13 cellular contexts compared by ENCODE assay signal in the genomic region with DNA sequence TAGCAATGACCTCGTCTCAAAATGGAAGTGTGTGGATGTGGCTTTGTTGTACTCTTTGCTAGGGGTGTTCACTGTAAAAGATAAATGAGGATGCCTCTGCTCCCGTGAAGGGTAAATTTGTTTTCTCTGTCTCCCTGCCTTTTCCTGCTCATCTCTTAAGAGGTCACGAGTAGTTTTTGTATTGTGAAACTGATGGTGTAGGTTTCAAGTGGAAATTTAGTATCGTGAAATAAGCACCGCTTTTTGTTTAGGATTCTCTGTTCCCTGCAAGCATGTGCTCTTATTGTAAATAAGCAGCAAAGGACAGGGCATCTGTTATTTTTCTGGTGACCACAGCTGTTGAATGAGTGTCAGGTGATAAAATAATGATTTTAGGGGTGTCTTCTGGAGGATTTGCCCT.
DNase-seq lines count a peak whose midpoint lies in the region; ATAC-seq, FAIRE-seq and TF ChIP-seq lines count a peak whose summit lies in the region.
"Had no signal": no experiment of that assay in that cellular context is flagged by ENCODE, and none has a peak within 500 bp of the region (broad histone marks: within the 10 kb centered on the region; RNA-seq: fewer than 3 reads in every experiment).

No MANE protein-coding gene starts in this region.

- no peaks in the 10 kb centered on the region for H3K23me2 ChIP-seq in H1 (ENCODE audit: low read depth, low read length)

- H3K4me1 Mint-ChIP-seq in osteocyte (ENCODE audit: unreplicated experiment) (peaks cover 34% of the 10 kb centered on the region), immature natural killer cell (no peaks in the 10 kb centered on the region)

- peak overlapping the region; percentile 88 for H2BK120ac ChIP-seq in IMR-90 (ENCODE audit: low read depth, low read length)
- no peak overlapping the region for H2BK120ac ChIP-seq in H1 (replicated peaks; ENCODE audit: low read depth, low read length)

- 40% methylated on average over 1 of the region's 5 CpGs; no CpG with 5 or more reads in 1 of the 2 experiments for WGBS in IMR-90 (ENCODE audit: extremely low coverage in 2 of 2, insufficient read length in 1 of 2), 2 experiments
- WGBS in H1 (ENCODE audit: extremely low coverage in 1 of 2, insufficient coverage in 1 of 2, insufficient read length in 1 of 2, insufficient replicate concordance in 2 of 2, low coverage in 1 of 2, low lambda C conversion rate in 2 of 2, missing lambda C conversion rate in 1 of 2), 2 experiments: 94% methylated on average over 4 of the region's 5 CpGs; no CpG with 5 or more reads in 1 of the 2 experiments

- no peak for TF ChIP-seq EP300 in H1 (IDR thresholded peaks at IDR 0.05; ENCODE audit: borderline replicate concordance in 1 of 2, low read depth in 2 of 2, low read length in 2 of 2)

- H2BK20ac ChIP-seq in IMR-90 (ENCODE audit: low read depth, low read length) (peak overlapping the region; percentile 92; the same call in 1 of the 2 replicates), H1 (ENCODE audit: low read length) (no peak overlapping the region)

- H3K27ac ChIP-seq in IMR-90 (ENCODE audit: insufficient read depth, low read length) (peak overlapping the region; percentile 89; the same call in 1 of the 2 replicates), OCI-LY3 (ENCODE audit: low read length) (no peak overlapping the region), H1 (ENCODE audit: low read depth, low read length) (no peak overlapping the region)
- H3K27ac ChIP-seq: neutrophil had no signal

- H3K36me3 Mint-ChIP-seq in osteocyte (ENCODE audit: unreplicated experiment) (no peaks in the 10 kb centered on the region), immature natural killer cell (no peaks in the 10 kb centered on the region)

- no peaks in the 10 kb centered on the region for H3K36me3 ChIP-seq in IMR-90 (ENCODE audit: control insufficient read depth, insufficient read depth, low read length)
- no peaks in the 10 kb centered on the region for H3K36me3 ChIP-seq in OCI-LY3 (replicated peaks; ENCODE audit: low read depth, low read length)
- H3K36me3 ChIP-seq in H1 (ENCODE audit: control insufficient read depth in 2 of 4, insufficient read depth in 4 of 4, low read length in 3 of 4): no peaks in the 10 kb centered on the region
- H3K36me3 ChIP-seq: neutrophil had no signal

- H4K8ac ChIP-seq in IMR-90 (ENCODE audit: low read depth in 2 of 2, low read length in 2 of 2) (peak overlapping the region; percentile 35 to 78; a peak in 3 of 4 replicates), H1 (ENCODE audit: extremely low read depth, insufficient read depth, low read length) (no peak overlapping the region)

- H3K18ac ChIP-seq in IMR-90 (ENCODE audit: low read depth, low read length) (peak overlapping the region; percentile 92), H1 (ENCODE audit: extremely low read depth, low read length) (no peak overlapping the region)

- FAIRE-seq in H1 (lab: Jason Lieb, UNC): no peak

- H4K20me1 ChIP-seq in IMR-90 (ENCODE audit: insufficient read depth, low read length) (no peaks in the 10 kb centered on the region), OCI-LY3 (ENCODE audit: insufficient read depth, low read length) (no peaks in the 10 kb centered on the region), H1 (replicated peaks in 1 of 2; ENCODE audit: control insufficient read depth in 1 of 2, insufficient read depth in 2 of 2, low read length in 2 of 2) (no peaks in the 10 kb centered on the region)

- H3K14ac ChIP-seq in IMR-90 (replicated peaks; ENCODE audit: low read depth, low read length) (peak overlapping the region; percentile 78), H1 (ENCODE audit: insufficient read length) (no peak overlapping the region)

- H3K27me3 Mint-ChIP-seq in osteocyte (ENCODE audit: unreplicated experiment) (no peaks in the 10 kb centered on the region), immature natural killer cell (ENCODE audit: low read depth in 3 of 3) (peaks cover 0 to 15% (median 0%) of the 10 kb centered on the region in 3 donors)

- CTCF ChIA-PET in IMR-90 (lab: Yijun Ruan, JAX) (interaction anchor here (0.6 to 1.7 kb wide), 3 partner anchors 9 to 1175 kb away, joined by 4 to 7 read pairs (median 6); no protein-coding TSS in a partner anchor), H1 (lab: Charles Lee; ENCODE audit: partially characterized antibody) (interaction anchor here (0.5 to 2.5 kb wide), 12 partner anchors 9 to 1217 kb away, joined by 3 to 8 read pairs (median 4); no protein-coding TSS in a partner anchor)

- ATAC-seq in IMR-90 (ENCODE audit: low read depth) (no peak), HG02870 (IDR thresholded peaks at IDR 0.05; ENCODE audit: unreplicated experiment) (no peak), left lobe of liver (no peak)
- ATAC-seq: stimulated activated naive B cell treated with anti-CD40 and anti-IgM and Interleukin-4, amounts not matched to agents 10 μg/mL and 1 μg/mL and 100 μg/mL, for 72 hours had no signal

- H4K5ac ChIP-seq in IMR-90 (ENCODE audit: low read depth, low read length): peak overlapping the region; percentile 81
- no peak overlapping the region for H4K5ac ChIP-seq in H1 (ENCODE audit: insufficient read length, low read depth, low read length)

- no peak overlapping the region for H2AK9ac ChIP-seq in IMR-90 (replicated peaks; ENCODE audit: low read depth, low read length, poor library complexity)

- peaks cover 7% of the 10 kb centered on the region for H3K4me1 ChIP-seq in IMR-90 (ENCODE audit: control insufficient read depth, insufficient read depth, low read length)
- H3K4me1 ChIP-seq in OCI-LY3 (ENCODE audit: low read length): peaks cover 12% of the 10 kb centered on the region
- H3K4me1 ChIP-seq in H1 (replicated peaks in 1 of 4; ENCODE audit: control insufficient read depth in 3 of 4, insufficient read depth in 4 of 4, low read length in 3 of 4): peaks cover 0 to 4% (median 0%) of the 10 kb centered on the region in 4 experiments; a peak in 1 of 7 replicates

- H3K9ac ChIP-seq in IMR-90 (ENCODE audit: low read depth, low read length): no peak overlapping the region
- H3K9ac ChIP-seq in OCI-LY3 (ENCODE audit: low read length): no peak overlapping the region
- H3K9ac ChIP-seq in H1 (replicated peaks in 1 of 4; ENCODE audit: extremely low read depth in 1 of 4, low read depth in 3 of 4, low read length in 3 of 4): no peak overlapping the region

- intact Hi-C loops in IMR-90 (cut with micrococcal nuclease): loop anchor here (1.0 to 10.0 kb wide), 8 partner anchors 56 to 1480 kb away; no protein-coding TSS in a partner anchor

- no peaks in the 10 kb centered on the region for H3K79me1 ChIP-seq in IMR-90 (ENCODE audit: low read depth in 1 of 2, low read length in 2 of 2)
- H3K79me1 ChIP-seq in H1 (ENCODE audit: low read depth, low read length): no peaks in the 10 kb centered on the region

- H3K9me3 Mint-ChIP-seq in osteocyte (ENCODE audit: unreplicated experiment): no peaks in the 10 kb centered on the region
- H3K9me3 Mint-ChIP-seq in immature natural killer cell: no peaks in the 10 kb centered on the region
- H3K9me3 Mint-ChIP-seq: stimulated activated naive B cell treated with anti-CD40 and anti-IgM and Interleukin-4, amounts not matched to agents 10 μg/mL and 1 μg/mL and 100 μg/mL, for 72 hours had no signal

- H2BK12ac ChIP-seq in H1 (ENCODE audit: low read depth, low read length): no peak overlapping the region

- in situ Hi-C loops in IMR-90 (cut with MboI; ENCODE audit: low sequenced_read_pairs): no loop called here

- TF ChIP-seq POLR2A in IMR-90 (IDR thresholded peaks at IDR 0.05; ENCODE audit: low read depth, low read length): no peak
- no peak for TF ChIP-seq POLR2A in H1 (IDR thresholded peaks at IDR 0.05; ENCODE audit: control extremely low read depth in 1 of 2, low read depth in 2 of 2, low read length in 2 of 2)

- no peak overlapping the region for H3K4me3 Mint-ChIP-seq in osteocyte (ENCODE audit: unreplicated experiment)
- no peak overlapping the region for H3K4me3 Mint-ChIP-seq in immature natural killer cell
- H3K4me3 Mint-ChIP-seq: stimulated activated naive B cell treated with anti-CD40 and anti-IgM and Interleukin-4, amounts not matched to agents 10 μg/mL and 1 μg/mL and 100 μg/mL, for 72 hours had no signal

- H2BK5ac ChIP-seq in IMR-90 (ENCODE audit: low read depth, low read length, poor library complexity, severe bottlenecking): no peak overlapping the region
- H2BK5ac ChIP-seq in H1 (ENCODE audit: low read depth, low read length): peak overlapping the region; percentile 60; the same call in 1 of the 2 replicates

- H3K4me3 ChIP-seq in IMR-90 (ENCODE audit: insufficient read depth, low read depth, low read length) (no peak overlapping the region), OCI-LY3 (ENCODE audit: low read length) (no peak overlapping the region), H1 (ENCODE audit: extremely low read depth in 1 of 4, insufficient read depth in 2 of 4, low read depth in 3 of 4, low read length in 4 of 4) (no peak overlapping the region)
- H3K4me3 ChIP-seq: body of pancreas had no signal

- no peak overlapping the region for H3K56ac ChIP-seq in IMR-90 (ENCODE audit: extremely low read depth, insufficient read depth, low read length)
- H3K56ac ChIP-seq in H1 (replicated peaks; ENCODE audit: insufficient read length, low read depth, low read length): no peak overlapping the region

- peaks cover 5% of the 10 kb centered on the region; the same call in 1 of the 2 replicates for H3K9me1 ChIP-seq in IMR-90 (ENCODE audit: insufficient read depth, low read length)

- no TSS peak for BruUV-seq in IMR-90 (replicated peaks; lab: Mats Ljungman, UMichigan)

- peaks cover 1% of the 10 kb centered on the region; the same call in 1 of the 2 replicates for H3K27me3 ChIP-seq in IMR-90 (ENCODE audit: control insufficient read depth, insufficient read depth, low read length)
- no peaks in the 10 kb centered on the region for H3K27me3 ChIP-seq in OCI-LY3 (ENCODE audit: low read depth, low read length)
- no peaks in the 10 kb centered on the region for H3K27me3 ChIP-seq in H1 (replicated peaks in 1 of 4; ENCODE audit: control insufficient read depth in 3 of 4, extremely low read depth in 1 of 4, insufficient read depth in 3 of 4, low read length in 3 of 4)
- H3K27me3 ChIP-seq: body of pancreas, neutrophil had no signal

- H3K79me2 ChIP-seq in OCI-LY3 (ENCODE audit: low read length): no peaks in the 10 kb centered on the region
- no peaks in the 10 kb centered on the region for H3K79me2 ChIP-seq in H1 (ENCODE audit: control insufficient read depth in 1 of 2, insufficient read depth in 2 of 2, low read length in 2 of 2)

- TF ChIP-seq RAD21 in IMR-90 (IDR thresholded peaks at IDR 0.05; ENCODE audit: low read length): no peak
- TF ChIP-seq RAD21 in H1 (IDR thresholded peaks at IDR 0.05 in 1 of 2, conservative IDR thresholded peaks at IDR 0.05 in 1 of 2; ENCODE audit: low read depth in 2 of 2, low read length in 2 of 2): no peak

- peak overlapping the region; percentile 96 for H3K27ac Mint-ChIP-seq in osteocyte (ENCODE audit: unreplicated experiment)
- H3K27ac Mint-ChIP-seq in immature natural killer cell: no peak overlapping the region
- H3K27ac Mint-ChIP-seq: stimulated activated naive B cell treated with anti-CD40 and anti-IgM and Interleukin-4, amounts not matched to agents 10 μg/mL and 1 μg/mL and 100 μg/mL, for 72 hours had no signal

- H2BK15ac ChIP-seq in IMR-90 (ENCODE audit: low read depth, low read length): peak overlapping the region; percentile 37; the same call in 2 of the 3 replicates
- no peak overlapping the region for H2BK15ac ChIP-seq in H1 (ENCODE audit: low read length)

- peak overlapping the region; percentile 68 for H4K91ac ChIP-seq in IMR-90 (ENCODE audit: insufficient read depth, low read depth, low read length)
- H4K91ac ChIP-seq in H1 (replicated peaks; ENCODE audit: insufficient read length, low read length): no peak overlapping the region

- no peak overlapping the region for H2AK5ac ChIP-seq in IMR-90 (ENCODE audit: low read depth, low read length)
- H2AK5ac ChIP-seq in H1 (ENCODE audit: low read depth, low read length): no peak overlapping the region

- TF ChIP-seq CTCF in IMR-90 (conservative IDR thresholded peaks at IDR 0.05; ENCODE audit: low read depth, low read length) (no peak), OCI-LY3 (IDR thresholded peaks at IDR 0.05; ENCODE audit: low read depth, low read length) (no peak), H1 (IDR thresholded peaks at IDR 0.05; ENCODE audit: control extremely low read depth in 1 of 3, insufficient read depth in 1 of 3, low read depth in 1 of 3, low read length in 3 of 3) (no peak), osteocyte (IDR thresholded peaks at IDR 0.05) (no peak)

- POLR2A ChIA-PET in IMR-90 (lab: Charles Lee; ENCODE audit: unreplicated experiment) (no interaction called here), H1 (lab: Charles Lee; ENCODE audit: partially characterized antibody) (no interaction called here)

- H3K23ac ChIP-seq in IMR-90 (ENCODE audit: low read depth, low read length): peak overlapping the region; percentile 91
- no peak overlapping the region for H3K23ac ChIP-seq in H1 (ENCODE audit: insufficient read length)

- H3K4me2 ChIP-seq in IMR-90 (ENCODE audit: low read depth, low read length): peak overlapping the region; percentile 65
- H3K4me2 ChIP-seq in OCI-LY3 (ENCODE audit: low read length): peak overlapping the region; percentile 63
- no peak overlapping the region for H3K4me2 ChIP-seq in H1 (ENCODE audit: insufficient read depth in 1 of 2, low read depth in 2 of 2, low read length in 2 of 2)

- peak; percentile 7 for DNase-seq in IMR-90
- no peak for DNase-seq in H1 (ENCODE audit: low read depth in 1 of 2, low spot score in 2 of 2)
- no peak for DNase-seq in osteocyte (ENCODE audit: extremely low spot score, unreplicated experiment)
- no peak for DNase-seq in left lobe of liver (ENCODE audit: low spot score)
- DNase-seq in activated T-cell treated with anti-CD3 and anti-CD28 coated beads, Interleukin-2, amount 50 U/mL, for 1 hour: no peak
- no peak for DNase-seq in immature natural killer cell
- DNase-seq: activated T-cell treated with anti-CD3 and anti-CD28 coated beads, Interleukin-2, amount 50 U/mL, for 48 hours; NCI-H187 treated with DMSO at 0.1 percent for 48 hours; stimulated activated naive B cell treated with anti-CD40 and anti-IgM and Interleukin-4, amounts not matched to agents 10 μg/mL and 1 μg/mL and 100 μg/mL, for 72 hours had no signal

- dilution Hi-C loops in IMR-90 (cut with HindIII; ENCODE audit: low sequenced_read_pairs, unreplicated experiment): no loop called here

- H3K4ac ChIP-seq in IMR-90 (ENCODE audit: low read depth, low read length) (peak overlapping the region; percentile 65), H1 (replicated peaks; ENCODE audit: insufficient read length, low read depth, low read length) (no peak overlapping the region)

- H2AFZ ChIP-seq in IMR-90 (replicated peaks; ENCODE audit: low read length, poor library complexity) (peak overlapping the region; percentile 36), OCI-LY3 (ENCODE audit: low read depth, low read length) (peak overlapping the region; percentile 72; the same call in 1 of the 2 replicates), H1 (ENCODE audit: low read length) (peak overlapping the region; percentile 98; the same call in 1 of the 2 replicates)

- H3K9me3 ChIP-seq in IMR-90 (ENCODE audit: control insufficient read depth, insufficient read depth, low read length) (no peaks in the 10 kb centered on the region), OCI-LY3 (ENCODE audit: insufficient read depth, low read length) (no peaks in the 10 kb centered on the region), H1 (ENCODE audit: insufficient read depth in 2 of 2, low read depth in 1 of 2, low read length in 1 of 2) (no peaks in the 10 kb centered on the region)
- H3K9me3 ChIP-seq: body of pancreas, neutrophil had no signal

Comparison
In these comparisons a context has a peak if more than half of its experiments do, and no peak if none do; other contexts are left out.
1. H2AFZ ChIP-seq: peak in every context shown above with its lines; median percentile 98 in H1; 72 in OCI-LY3; 36 in IMR-90.
2. H3K4me2 ChIP-seq: peak in IMR-90 (single experiment) and OCI-LY3 (single experiment); none in H1 (0 of 2).